ENCODE assay signal across 1 cellular context in the genomic region with DNA sequence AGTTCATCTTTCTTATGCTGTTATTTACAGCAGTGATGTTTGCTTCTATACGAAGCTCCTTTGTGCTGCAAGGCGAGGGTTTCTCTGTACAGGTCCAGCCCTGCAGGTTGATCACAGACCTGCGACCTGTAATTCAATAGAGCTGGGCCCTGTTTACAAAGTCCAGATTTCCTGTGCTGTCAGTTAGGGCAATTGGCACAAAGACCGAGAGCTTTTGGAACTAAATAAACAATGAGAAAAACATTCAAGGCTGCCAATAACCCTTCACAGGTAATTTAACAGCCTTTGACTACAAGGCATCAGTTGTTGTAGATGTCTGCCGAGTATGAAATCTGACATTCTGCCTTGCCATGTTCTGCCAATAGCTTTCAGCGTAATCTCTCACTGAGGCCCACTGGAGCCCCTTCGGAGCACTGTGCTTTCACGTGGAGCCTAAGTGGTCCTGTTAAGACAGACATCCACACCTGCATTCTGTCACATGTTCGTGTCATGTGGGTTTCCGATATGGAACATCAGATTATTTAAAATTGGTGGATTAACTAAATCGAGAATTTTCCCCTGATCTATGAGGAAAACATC.
TF ChIP-seq lines count a peak whose summit lies in the region.

No MANE protein-coding gene starts in this region.

TF ChIP-seq in SK-N-SH, 30 proteins besides CTCF, POLR2A, EP300 and RAD21 (continued from another document):
- TF ChIP-seq, protein P1, sequence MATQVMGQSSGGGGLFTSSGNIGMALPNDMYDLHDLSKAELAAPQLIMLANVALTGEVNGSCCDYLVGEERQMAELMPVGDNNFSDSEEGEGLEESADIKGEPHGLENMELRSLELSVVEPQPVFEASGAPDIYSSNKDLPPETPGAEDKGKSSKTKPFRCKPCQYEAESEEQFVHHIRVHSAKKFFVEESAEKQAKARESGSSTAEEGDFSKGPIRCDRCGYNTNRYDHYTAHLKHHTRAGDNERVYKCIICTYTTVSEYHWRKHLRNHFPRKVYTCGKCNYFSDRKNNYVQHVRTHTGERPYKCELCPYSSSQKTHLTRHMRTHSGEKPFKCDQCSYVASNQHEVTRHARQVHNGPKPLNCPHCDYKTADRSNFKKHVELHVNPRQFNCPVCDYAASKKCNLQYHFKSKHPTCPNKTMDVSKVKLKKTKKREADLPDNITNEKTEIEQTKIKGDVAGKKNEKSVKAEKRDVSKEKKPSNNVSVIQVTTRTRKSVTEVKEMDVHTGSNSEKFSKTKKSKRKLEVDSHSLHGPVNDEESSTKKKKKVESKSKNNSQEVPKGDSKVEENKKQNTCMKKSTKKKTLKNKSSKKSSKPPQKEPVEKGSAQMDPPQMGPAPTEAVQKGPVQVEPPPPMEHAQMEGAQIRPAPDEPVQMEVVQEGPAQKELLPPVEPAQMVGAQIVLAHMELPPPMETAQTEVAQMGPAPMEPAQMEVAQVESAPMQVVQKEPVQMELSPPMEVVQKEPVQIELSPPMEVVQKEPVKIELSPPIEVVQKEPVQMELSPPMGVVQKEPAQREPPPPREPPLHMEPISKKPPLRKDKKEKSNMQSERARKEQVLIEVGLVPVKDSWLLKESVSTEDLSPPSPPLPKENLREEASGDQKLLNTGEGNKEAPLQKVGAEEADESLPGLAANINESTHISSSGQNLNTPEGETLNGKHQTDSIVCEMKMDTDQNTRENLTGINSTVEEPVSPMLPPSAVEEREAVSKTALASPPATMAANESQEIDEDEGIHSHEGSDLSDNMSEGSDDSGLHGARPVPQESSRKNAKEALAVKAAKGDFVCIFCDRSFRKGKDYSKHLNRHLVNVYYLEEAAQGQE (IDR thresholded peaks at IDR 0.05; ENCODE audit: low read depth, low read length): no peak
